In the genomic region with DNA sequence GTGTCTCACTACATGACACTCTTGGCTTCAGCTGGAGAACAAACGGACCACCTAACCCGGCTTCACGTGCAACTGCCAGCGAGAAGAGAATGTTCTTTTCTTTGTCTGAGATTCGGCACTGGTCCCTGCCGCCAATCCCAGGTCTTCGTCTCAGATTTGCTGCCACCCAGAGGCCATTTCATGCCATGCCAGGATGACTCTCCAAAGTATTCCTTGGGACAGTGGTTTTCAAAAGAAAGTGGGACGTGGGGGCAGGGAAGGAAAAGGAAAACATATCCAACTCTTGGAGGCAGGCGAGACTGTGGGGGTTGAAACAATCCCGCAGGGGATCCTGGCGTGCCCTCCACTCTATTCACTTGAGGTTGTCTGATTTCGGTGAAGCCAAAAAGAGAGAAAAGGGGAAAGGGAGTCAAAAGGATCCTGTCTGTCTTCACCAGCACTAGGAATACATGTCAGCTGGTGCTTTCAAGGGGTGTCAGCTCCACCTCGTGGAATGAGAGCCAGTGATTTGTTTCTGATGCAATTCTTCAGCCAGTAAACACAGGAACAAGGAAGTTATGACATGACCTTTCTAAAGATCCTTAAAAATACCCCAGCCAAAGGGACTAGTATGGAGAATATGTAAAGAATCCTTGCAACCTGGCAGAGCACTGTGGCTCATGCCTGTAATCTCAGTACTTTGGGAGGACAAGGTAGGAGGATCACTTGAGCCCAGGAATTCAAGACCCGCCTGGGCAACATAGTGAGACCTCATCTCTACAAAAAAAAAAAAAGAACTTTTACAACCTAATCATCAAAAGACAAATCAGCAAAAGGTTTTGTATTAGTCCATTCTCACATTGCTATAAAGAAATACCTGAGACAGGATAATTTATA, we compare ENCODE assay signal across 8 cellular contexts. TPM values are rescaled to one million over a fixed set of nuclear protein-coding genes. Genes with fewer than 3 reads are reported as not detected.
DNase-seq lines count a peak whose midpoint lies in the region; ATAC-seq and TF ChIP-seq lines count a peak whose summit lies in the region.

No MANE protein-coding gene starts in this region.

- peaks cover 3% of the 10 kb centered on the region; the same call in 1 of the 2 replicates for H3K9me3 ChIP-seq in AG04450 (ENCODE audit: control insufficient read depth, insufficient read depth, low read length)
- no peaks in the 10 kb centered on the region for H3K9me3 ChIP-seq in neuron (ENCODE audit: low read length)
- peaks cover 0 to 10% (median 2%) of the 10 kb centered on the region in 4 donors for H3K9me3 ChIP-seq in upper lobe of left lung

- H3K9me3 Mint-ChIP-seq in activated CD8-positive, alpha-beta T cell treated with anti-CD3 and anti-CD28 coated beads, Interleukin-2, amount 10 ng/mL, durations not matched to agents 7 days and 5 days (ENCODE audit: insufficient read depth) = no peaks in the 10 kb centered on the region

- peaks cover 17% of the 10 kb centered on the region for H3K27me3 Mint-ChIP-seq in activated CD8-positive, alpha-beta T cell treated with anti-CD3 and anti-CD28 coated beads, Interleukin-2, amount 10 ng/mL, durations not matched to agents 7 days and 5 days (ENCODE audit: low read depth)

- no peak overlapping the region for H3K4me3 Mint-ChIP-seq in activated CD8-positive, alpha-beta T cell treated with anti-CD3 and anti-CD28 coated beads, Interleukin-2, amount 10 ng/mL, durations not matched to agents 7 days and 5 days

- CTCF ChIA-PET in AG04450 (lab: Charles Lee) = interaction anchor here (0.6 to 10.0 kb wide), 13 partner anchors 10 to 437 kb away, joined by 3 to 117 read pairs (median 3); no protein-coding TSS in a partner anchor
- CTCF ChIA-PET in activated CD8-positive, alpha-beta T cell treated with anti-CD3 and anti-CD28 coated beads, Interleukin-2, amount 10 ng/mL, durations not matched to agents 7 days and 5 days (lab: Charles Lee) = interaction anchor here (0.6 to 1.6 kb wide), 4 partner anchors 18 to 55 kb away, joined by 3 to 6 read pairs (median 3); no protein-coding TSS in a partner anchor

- peaks cover 8% of the 10 kb centered on the region for H3K4me1 ChIP-seq in neuron (ENCODE audit: insufficient read depth, low read length)
- H3K4me1 ChIP-seq in upper lobe of left lung = peaks cover 24 to 36% (median 29%) of the 10 kb centered on the region in 4 donors

- H3K36me3 Mint-ChIP-seq in activated CD8-positive, alpha-beta T cell treated with anti-CD3 and anti-CD28 coated beads, Interleukin-2, amount 10 ng/mL, durations not matched to agents 7 days and 5 days (ENCODE audit: low read depth) = no peaks in the 10 kb centered on the region

- H3K4me3 ChIP-seq in AG04450 (ENCODE audit: low read depth, low read length) (peak overlapping the region; percentile 25; the same call in 1 of the 2 replicates), neuron (ENCODE audit: low read length) (no peak overlapping the region), upper lobe of left lung (peak overlapping the region in 2 of 4 donors; percentile 18)

- no peak overlapping the region for H3K27ac Mint-ChIP-seq in activated CD8-positive, alpha-beta T cell treated with anti-CD3 and anti-CD28 coated beads, Interleukin-2, amount 10 ng/mL, durations not matched to agents 7 days and 5 days

- H3K36me3 ChIP-seq in neuron (ENCODE audit: insufficient read depth, low read length) (no peaks in the 10 kb centered on the region), upper lobe of left lung (no peaks in the 10 kb centered on the region)

- POLR2A ChIA-PET in AG04450 (lab: Yijun Ruan, JAX) = interaction anchor here (0.7 kb wide), 1 partner anchor 34 kb away, joined by 5 read pairs; no protein-coding TSS in a partner anchor
- POLR2A ChIA-PET in activated CD8-positive, alpha-beta T cell treated with anti-CD3 and anti-CD28 coated beads, Interleukin-2, amount 10 ng/mL, durations not matched to agents 7 days and 5 days (lab: Charles Lee) = no interaction called here

- peak overlapping the region; percentile 95 for H3K27ac ChIP-seq in AG04450 (ENCODE audit: low read depth, low read length)
- H3K27ac ChIP-seq in upper lobe of left lung = peak overlapping the region; percentile 78 to 88 (median 81)

- 8 to 11% methylated on average over 14 of the region's 14 CpGs for WGBS in upper lobe of left lung, 2 donors

- ATAC-seq in HG03039 (IDR thresholded peaks at IDR 0.05; ENCODE audit: unreplicated experiment) (peak; percentile 66), upper lobe of left lung (ENCODE audit: low FRiP score in 2 of 2) (peak; percentile 79 to 91)
- ATAC-seq in activated CD8-positive, alpha-beta T cell treated with anti-CD3 and anti-CD28 coated beads, Interleukin-2, amount 10 ng/mL, durations not matched to agents 7 days and 5 days = peak; percentile 44

- peak; percentile 84 for TF ChIP-seq CTCF in AG04450 (IDR thresholded peaks at IDR 0.05; ENCODE audit: low read depth, low read length)
- peak; percentile 70 for TF ChIP-seq CTCF in GM13976 (IDR thresholded peaks at IDR 0.05; ENCODE audit: borderline replicate concordance, control extremely low read depth, extremely low read depth, insufficient read depth, missing control alignments)
- peak; percentile 68 to 83 (median 74) for TF ChIP-seq CTCF in upper lobe of left lung (IDR thresholded peaks at IDR 0.05)

- H3K4me1 Mint-ChIP-seq in activated CD8-positive, alpha-beta T cell treated with anti-CD3 and anti-CD28 coated beads, Interleukin-2, amount 10 ng/mL, durations not matched to agents 7 days and 5 days (ENCODE audit: low read depth) = peaks cover 2% of the 10 kb centered on the region

- H3K27me3 ChIP-seq in AG04450 (ENCODE audit: control insufficient read depth, insufficient read depth, low read length) (no peaks in the 10 kb centered on the region), neuron (ENCODE audit: insufficient read depth, low read length) (peaks cover under 1% of the 10 kb centered on the region), upper lobe of left lung (no peaks in the 10 kb centered on the region)

- in situ Hi-C loops in GM13976 (cut with MboI; ENCODE audit: low sequenced_read_pairs, unreplicated experiment) = no loop called here

- peak in 1 of 4 donors; percentile 84 for TF ChIP-seq EP300 in upper lobe of left lung (IDR thresholded peaks at IDR 0.05)

- DNase-seq in AG04450 (ENCODE audit: low read depth, low spot score) (peak; percentile 58), GM13976 (ENCODE audit: low spot score) (peak; percentile 49), NCI-H2196 (lab: John Stamatoyannopoulos, UW; ENCODE audit: unreplicated experiment) (peak; percentile 68), fibroblast of peridontal ligament (ENCODE audit: extremely low read depth) (peak; percentile 83), upper lobe of left lung (peak in 1 of 2 donors; percentile 79)
- peak; percentile 40 for DNase-seq in activated CD8-positive, alpha-beta T cell treated with anti-CD3 and anti-CD28 coated beads, Interleukin-2, amount 10 ng/mL, durations not matched to agents 7 days and 5 days

- no peak for TF ChIP-seq POLR2A in upper lobe of left lung (IDR thresholded peaks at IDR 0.05)

- H2AFZ ChIP-seq in neuron (ENCODE audit: low read depth, low read length) = peak overlapping the region; percentile 83

RNA-seq across cellular contexts. Expression of gene APLNR, which starts 41.0 kb away (rescaled TPM):
- polyA plus RNA-seq in AG04450 (2011; rRNA removed) = not detected in 2 replicates
- polyA minus RNA-seq in AG04450 (2011; rRNA and poly(A)+ RNA removed) = not detected in 2 replicates
- not detected for total RNA-seq in activated CD8-positive, alpha-beta T cell treated with anti-CD3 and anti-CD28 coated beads, Interleukin-2, amount 10 ng/mL, durations not matched to agents 7 days and 5 days
- total RNA-seq in upper lobe of left lung = 1 to 10 TPM in 5 of 6 donors, not detected in 1; 1.1 to 5.7 (median 1.9) TPM

RNA-seq across cellular contexts. Expression of gene TNKS1BP1, which starts 46.7 kb away (rescaled TPM):
- 59.4 and 63.8 TPM in 2 replicates for polyA plus RNA-seq in AG04450 (2011; rRNA removed)
- polyA minus RNA-seq in AG04450 (2011; rRNA and poly(A)+ RNA removed) = 76.8 and 78.0 TPM in 2 replicates
- 10 to 100 TPM; 10.5 to 10.9 TPM for total RNA-seq in activated CD8-positive, alpha-beta T cell treated with anti-CD3 and anti-CD28 coated beads, Interleukin-2, amount 10 ng/mL, durations not matched to agents 7 days and 5 days
- 100 to 1,000 TPM; 120 to 322 (median 184) TPM for total RNA-seq in upper lobe of left lung

RNA-seq across cellular contexts. Expression of gene SSRP1, which starts 57.6 kb away (rescaled TPM):
- 111 and 113 TPM in 2 replicates for polyA plus RNA-seq in AG04450 (2011; rRNA removed)
- 115 and 126 TPM in 2 replicates for polyA minus RNA-seq in AG04450 (2011; rRNA and poly(A)+ RNA removed)
- 100 to 1,000 TPM; 185 to 191 TPM for total RNA-seq in activated CD8-positive, alpha-beta T cell treated with anti-CD3 and anti-CD28 coated beads, Interleukin-2, amount 10 ng/mL, durations not matched to agents 7 days and 5 days
- total RNA-seq in upper lobe of left lung = 10 to 100 TPM; 48.2 to 89.6 (median 65.5) TPM

Comparison
In these comparisons a context has a peak if more than half of its experiments do, and no peak if none do; other contexts are left out.
1. RNA of gene TNKS1BP1, which starts 46.7 kb away (total RNA-seq): 120 to 322 TPM in upper lobe of left lung; 10.5 to 10.9 TPM in activated CD8-positive, alpha-beta T cell treated with anti-CD3 and anti-CD28 coated beads, Interleukin-2, amount 10 ng/mL, durations not matched to agents 7 days and 5 days; every median in the first group is over 10 times any median in the second.
2. Peak in every context shown above with its lines, with median percentiles within 50 percentile points of each other: CTCF ChIP-seq and ATAC-seq.